In genomic region chr3:12340506-12340905, GRCh38 we compare ENCODE assay signal across 26 cellular contexts. TPM values are rescaled to one million over a fixed set of nuclear protein-coding genes. Genes with fewer than 3 reads are reported as not detected.
"Had no signal": no experiment of that assay in that cellular context is flagged by ENCODE, and none has a peak within 500 bp of the region (broad histone marks: within the 10 kb centered on the region; RNA-seq: fewer than 3 reads in every experiment).

No MANE protein-coding gene starts in this region.

- H3K27me3 ChIP-seq: esophagus squamous epithelium, gastrocnemius medialis, heart right ventricle, left lung had no signal

- ATAC-seq: esophagus mucosa; gastrocnemius medialis; left lung; left ventricle myocardium superior; lower lobe of right lung; mucosa of descending colon; naive thymus-derived CD8-positive, alpha-beta T cell had no signal

- DNase-seq: dermis blood vessel endothelial cell; dorsolateral prefrontal cortex; effector CD4-positive, alpha-beta T cell; effector memory CD4-positive, alpha-beta T cell; erythroblast; esophagus squamous epithelium; foreskin fibroblast; foreskin melanocyte; gastrocnemius medialis; glutamatergic neuron; head of caudate nucleus; heart right ventricle; hippocampal formation; immature natural killer cell; islet precursor cell; kidney; kidney glomerular epithelial cell; left lung; left ventricle myocardium superior; lower lobe of right lung; mesenchymal stem cell; mucosa of descending colon; naive B cell; naive thymus-derived CD8-positive, alpha-beta T cell had no signal

- H3K27ac ChIP-seq: coronary artery, dorsolateral prefrontal cortex, esophagus squamous epithelium, gastrocnemius medialis, heart right ventricle, left lung, lower lobe of right lung had no signal

- H3K4me1 ChIP-seq: gastrocnemius medialis, left lung, lower lobe of right lung had no signal

- H3K9me3 ChIP-seq: esophagus squamous epithelium, gastrocnemius medialis, heart right ventricle, left lung, lower lobe of right lung, mucosa of descending colon had no signal

- H3K4me3 ChIP-seq: coronary artery, dorsolateral prefrontal cortex, esophagus squamous epithelium, gastrocnemius medialis, heart right ventricle, left lung, lower lobe of right lung, mucosa of descending colon had no signal

- H3K36me3 ChIP-seq: esophagus squamous epithelium, gastrocnemius medialis, heart right ventricle, left lung, lower lobe of right lung had no signal

RNA-seq across cellular contexts. Expression of gene PPARG, which starts 51.6 kb away (rescaled TPM):
- total RNA-seq: naive thymus-derived CD8-positive, alpha-beta T cell had no signal
- polyA plus RNA-seq: immature natural killer cell; naive thymus-derived CD8-positive, alpha-beta T cell had no signal
